2 cellular contexts compared by ENCODE assay signal in genomic region chr5:142020122-142020659, GRCh38.
TF ChIP-seq lines count a peak whose summit lies in the region.

No MANE protein-coding gene starts in this region.

TF ChIP-seq in HEK293, 187 proteins besides CTCF, POLR2A, EP300 and RAD21:
- TF ChIP-seq ZBTB20 (tag by site-specific recombination; IDR thresholded peaks at IDR 0.05) = no peak
- no peak for TF ChIP-seq ZNF555 (tag by site-specific recombination; conservative IDR thresholded peaks at IDR 0.05)
- no peak for TF ChIP-seq ZNF571 (tag by site-specific recombination; IDR thresholded peaks at IDR 0.05)
- TF ChIP-seq ZNF146 (tag by site-specific recombination; IDR thresholded peaks at IDR 0.05) = peak; percentile 78
- TF ChIP-seq TRIM28 (IDR thresholded peaks at IDR 0.05; ENCODE audit: borderline replicate concordance, low read length) = 0 out of 2 replicates have a peak, but pooled peaks have one; percentile 15
- TF ChIP-seq ZBTB11 (tag by site-specific recombination; conservative IDR thresholded peaks at IDR 0.05; ENCODE audit: low read depth) = no peak
- no peak for TF ChIP-seq OSR2 (tag by site-specific recombination; IDR thresholded peaks at IDR 0.05)
- no peak for TF ChIP-seq ZNF26 (tag by site-specific recombination; IDR thresholded peaks at IDR 0.05)
- TF ChIP-seq ZNF175 (tag by site-specific recombination; IDR thresholded peaks at IDR 0.05) = no peak
- TF ChIP-seq ZNF366 (tag by site-specific recombination; conservative IDR thresholded peaks at IDR 0.05) = no peak
- TF ChIP-seq, protein P1, sequence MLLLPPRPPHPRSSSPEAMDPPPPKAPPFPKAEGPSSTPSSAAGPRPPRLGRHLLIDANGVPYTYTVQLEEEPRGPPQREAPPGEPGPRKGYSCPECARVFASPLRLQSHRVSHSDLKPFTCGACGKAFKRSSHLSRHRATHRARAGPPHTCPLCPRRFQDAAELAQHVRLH (tag by site-specific recombination; IDR thresholded peaks at IDR 0.05) = 0 out of 2 replicates have a peak, but pooled peaks have one; percentile 48
- no peak for TF ChIP-seq ZNF768 (tag by site-specific recombination; IDR thresholded peaks at IDR 0.05)

TF ChIP-seq in K562, 482 proteins besides CTCF, POLR2A, EP300 and RAD21:
- peak; percentile 52 for TF ChIP-seq RBM25 (IDR thresholded peaks at IDR 0.05; ENCODE audit: low read depth, low read length, severe bottlenecking)
- 0 out of 2 replicates have a peak, but pooled peaks have one; percentile 16 for TF ChIP-seq BCOR (IDR thresholded peaks at IDR 0.05)
- TF ChIP-seq ZNF146 (CRISPR knock-in tag; IDR thresholded peaks at IDR 0.05; ENCODE audit: unreplicated experiment) = peak; percentile 82
- TF ChIP-seq PURB (CRISPR knock-in tag; IDR thresholded peaks at IDR 0.05; ENCODE audit: low read depth) = no peak
TF ChIP-seq in K562: peak in this region for 3.
